Comparison of ENCODE assay signal across 11 cellular contexts in genomic region chr1:43451701-43452532, GRCh38. TPM values are rescaled to one million over a fixed set of nuclear protein-coding genes. Genes with fewer than 3 reads are reported as not detected.
DNase-seq lines count a peak whose midpoint lies in the region; ATAC-seq and TF ChIP-seq lines count a peak whose summit lies in the region.
"Had no signal": no experiment of that assay in that cellular context is flagged by ENCODE, and none has a peak within 500 bp of the region (broad histone marks: within the 10 kb centered on the region; RNA-seq: fewer than 3 reads in every experiment).

No MANE protein-coding gene starts in this region.

- TF ChIP-seq CTCF in 22Rv1 (IDR thresholded peaks at IDR 0.05) (no peak), HFFc6 (IDR thresholded peaks at IDR 0.05) (no peak), brain (conservative IDR thresholded peaks at IDR 0.05) (no peak), tibial nerve (IDR thresholded peaks at IDR 0.05) (no peak)

- H3K4me3 Mint-ChIP-seq in HFFc6 (peak overlapping the region; percentile 84; the same call in 1 of the 2 replicates), brain (peak overlapping the region in 4 of 5 experiments; percentile 78 to 85 (median 82)), naive B cell (peak overlapping the region in 6 of 8 donors; percentile 48 to 94 (median 82))

- H3K27ac Mint-ChIP-seq in HFFc6 (peak overlapping the region; percentile 84), brain (peak overlapping the region in 4 of 5 experiments; percentile 56 to 97 (median 90)), naive B cell (peak overlapping the region in 4 of 6 donors; percentile 21 to 85 (median 56))

- H3K4me1 ChIP-seq in tibial nerve, result peaks cover 0 to 20% (median 6%) of the 10 kb centered on the region in 4 donors

- no peak for TF ChIP-seq EP300 in tibial nerve (IDR thresholded peaks at IDR 0.05)

- TF ChIP-seq POLR2A in tibial nerve (IDR thresholded peaks at IDR 0.05), result no peak

- no peak overlapping the region for H3K4me3 ChIP-seq in tibial nerve

- DNase-seq in HFFc6, result no peak
- no peak for DNase-seq in naive B cell
- DNase-seq in NCI-H2196 treated with DMSO at 0.1 percent for 48 hours (lab: John Stamatoyannopoulos, UW; ENCODE audit: unreplicated experiment), result no peak
- no peak for DNase-seq in iPS-NIHi7 (ENCODE audit: extremely low spot score)
- DNase-seq in tibial nerve (ENCODE audit: low spot score in 2 of 2), result no peak
- DNase-seq: AML-193; H7; stimulated activated CD8-positive, alpha-beta memory T cell treated with anti-CD3 and anti-CD28 coated beads, Interleukin-4, amount 100 ng/mL, for 48 hours had no signal

- H3K27me3 Mint-ChIP-seq in HFFc6 (ENCODE audit: insufficient read depth) (peaks cover 20% of the 10 kb centered on the region), brain (peaks cover 14% of the 10 kb centered on the region), naive B cell (peaks cover 9 to 15% (median 12%) of the 10 kb centered on the region in 3 donors)

- no peak for ATAC-seq in naive B cell (ENCODE audit: low read depth in 2 of 2)
- ATAC-seq in GM18858 (IDR thresholded peaks at IDR 0.05; ENCODE audit: unreplicated experiment), result no peak

- H3K36me3 ChIP-seq in tibial nerve, result peaks cover 0 to 55% (median 17%) of the 10 kb centered on the region in 3 donors

- H3K9me3 ChIP-seq in tibial nerve, result no peaks in the 10 kb centered on the region

- H3K9me3 Mint-ChIP-seq in HFFc6 (peaks cover 5% of the 10 kb centered on the region; the same call in 1 of the 2 replicates), brain (peaks cover 0 to 7% (median 0%) of the 10 kb centered on the region in 5 experiments), naive B cell (no peaks in the 10 kb centered on the region)

- peaks cover 56% of the 10 kb centered on the region for H3K36me3 Mint-ChIP-seq in HFFc6 (ENCODE audit: low read depth)
- peaks cover 37% of the 10 kb centered on the region for H3K36me3 Mint-ChIP-seq in brain
- peaks cover 5 to 14% of the 10 kb centered on the region in 2 donors for H3K36me3 Mint-ChIP-seq in naive B cell

- H3K27me3 ChIP-seq in tibial nerve, result no peaks in the 10 kb centered on the region

- H3K27ac ChIP-seq in 22Rv1 (peak overlapping the region; percentile 98), tibial nerve (peak overlapping the region in 1 of 4 donors; percentile 95)

- H3K4me1 Mint-ChIP-seq in HFFc6 (ENCODE audit: low read depth) (peaks cover 38% of the 10 kb centered on the region), brain (peaks cover 31% of the 10 kb centered on the region), naive B cell (peaks cover 20 to 26% (median 24%) of the 10 kb centered on the region in 3 donors)

- 86% methylated on average over 21 to 22 of the region's 22 CpGs for WGBS in tibial nerve, 2 donors

RNA-seq across cellular contexts. Expression of gene HYI, which starts 1.8 kb away (rescaled TPM):
- 10 to 100 TPM; 45.6 to 71.1 (median 61.7) TPM for total RNA-seq in HFFc6 (2021; fragmentation: NEBNext Ultra II Directional; extraction: Animal tissue kit (Norgen Biotek cat#: 25700))
- 69.2 TPM for polyA plus RNA-seq in brain (ENCODE audit: insufficient read depth, low read depth, low replicate concordance)
- polyA plus RNA-seq in naive B cell (ENCODE audit: low read depth in 6 of 6), result 1 to 10 TPM in 5 of 6 donors, under 1 TPM in 1; 0.79 to 2.5 (median 2.1) TPM
- 100 to 1,000 TPM in 2 of 4 donors, 10 to 100 TPM in 2; 69.8 to 144 (median 97.7) TPM for total RNA-seq in tibial nerve
